ENCODE assay signal across 7 cellular contexts in the genomic region with DNA sequence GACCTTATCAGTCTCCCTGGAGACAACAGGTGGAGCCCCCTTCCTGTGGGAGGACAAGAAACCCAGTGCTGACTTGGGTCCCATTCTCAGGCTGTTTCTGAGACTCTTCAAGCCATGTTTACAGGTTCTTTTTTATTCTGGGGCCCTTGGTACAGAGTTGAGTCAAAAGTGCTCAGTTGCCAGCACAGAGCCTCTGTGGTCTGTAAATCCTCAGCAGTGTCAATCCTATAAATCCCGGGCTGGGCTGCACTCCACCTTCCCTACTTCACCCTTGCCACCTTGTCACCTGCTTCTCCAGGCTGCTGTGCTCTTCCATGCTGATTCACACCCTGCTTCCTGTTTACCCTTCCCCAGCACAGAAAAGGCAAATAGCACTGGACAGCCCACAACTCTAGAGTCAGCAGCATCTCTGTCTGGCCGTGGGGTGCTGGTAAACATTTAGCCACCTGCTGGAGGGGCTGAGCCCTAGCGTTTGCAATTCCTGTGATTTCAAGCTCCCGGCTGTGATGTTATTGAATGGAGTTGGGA.
DNase-seq lines count a peak whose midpoint lies in the region; ATAC-seq, FAIRE-seq and TF ChIP-seq lines count a peak whose summit lies in the region.

No MANE protein-coding gene starts in this region.

- no peak overlapping the region for H3K4me2 ChIP-seq in OCI-LY7 (ENCODE audit: low read length)

- DNase-seq in GM18507 (ENCODE audit: extremely low spot score, insufficient read length, low read depth) (no peak), RPMI7951 (ENCODE audit: low read depth) (peak; percentile 7), left kidney (ENCODE audit: low read depth, low spot score) (peak; percentile 42), globus pallidus (ENCODE audit: low spot score) (no peak), OCI-LY7 (ENCODE audit: low spot score) (no peak), SKM-1 (lab: John Stamatoyannopoulos, UW; ENCODE audit: unreplicated experiment) (no peak)

- POLR2A ChIA-PET in OCI-LY7 (lab: Charles Lee): no interaction called here

- no peaks in the 10 kb centered on the region for H3K79me2 ChIP-seq in OCI-LY7 (ENCODE audit: insufficient read depth, low read depth, low read length)

- H3K9me3 ChIP-seq in OCI-LY7 (ENCODE audit: low read length): no peaks in the 10 kb centered on the region

- intact Hi-C loops in OCI-LY7 (cut with micrococcal nuclease; ENCODE audit: unreplicated experiment): no loop called here

- peak; percentile 77 for FAIRE-seq in GM18507 (lab: Jason Lieb, UNC)

- H4K20me1 ChIP-seq in OCI-LY7 (ENCODE audit: insufficient read depth, low read length): no peaks in the 10 kb centered on the region

- no peaks in the 10 kb centered on the region for H3K36me3 ChIP-seq in OCI-LY7 (ENCODE audit: insufficient read depth, low read length)

- H3K4me3 ChIP-seq in OCI-LY7 (ENCODE audit: low read depth, low read length, poor library complexity, severe bottlenecking): no peak overlapping the region

- H3K4me1 ChIP-seq in OCI-LY7 (ENCODE audit: insufficient read depth, low read length, poor library complexity, severe bottlenecking): peaks cover 7% of the 10 kb centered on the region

- no TSS peak for BruUV-seq in OCI-LY7 (replicated peaks; lab: Mats Ljungman, UMichigan)

- ATAC-seq in HG02885 (IDR thresholded peaks at IDR 0.05; ENCODE audit: poor library complexity, unreplicated experiment): peak; percentile 62

- no peak overlapping the region for H2AFZ ChIP-seq in OCI-LY7 (ENCODE audit: low read length)

- no peaks in the 10 kb centered on the region for H3K9me2 ChIP-seq in OCI-LY7 (ENCODE audit: insufficient read depth, low read length)

- CTCF ChIA-PET in OCI-LY7 (lab: Charles Lee; ENCODE audit: unreplicated experiment): no interaction called here

- no peak overlapping the region for H3K27ac ChIP-seq in OCI-LY7 (ENCODE audit: low read depth, low read length, poor library complexity, severe bottlenecking)

- TF ChIP-seq CTCF in OCI-LY7 (conservative IDR thresholded peaks at IDR 0.05; ENCODE audit: low read length): no peak

Comparison
In these comparisons a context has a peak if more than half of its experiments do, and no peak if none do; other contexts are left out.
1. DNase-seq: peak in RPMI7951 (single experiment) and left kidney (single experiment); none in GM18507 (single experiment), globus pallidus (single experiment), OCI-LY7 (single experiment) and SKM-1 (single experiment).